Comparison of ENCODE assay signal across 18 cellular contexts in the genomic region with DNA sequence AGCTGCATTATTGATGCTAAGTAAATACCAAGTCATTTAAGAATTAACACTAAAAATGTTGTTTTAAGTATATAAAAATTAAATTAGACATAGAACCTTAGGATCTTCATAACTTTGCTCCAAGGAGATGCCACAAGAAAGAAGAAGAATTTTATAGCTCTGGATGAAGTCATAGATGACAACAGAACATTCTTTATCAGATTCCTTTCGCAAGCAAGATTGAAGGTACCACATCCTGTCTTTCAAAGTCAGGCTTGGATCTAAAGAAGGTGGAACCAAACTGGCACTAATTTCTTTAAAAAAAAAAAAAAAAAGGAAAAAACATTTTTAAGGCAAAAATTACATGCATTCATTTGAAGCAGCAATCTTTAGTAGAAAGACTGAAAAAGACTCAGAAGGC.
DNase-seq lines count a peak whose midpoint lies in the region; ATAC-seq, FAIRE-seq and TF ChIP-seq lines count a peak whose summit lies in the region.
"Had no signal": no experiment of that assay in that cellular context is flagged by ENCODE, and none has a peak within 500 bp of the region (broad histone marks: within the 10 kb centered on the region; RNA-seq: fewer than 3 reads in every experiment).

No MANE protein-coding gene starts in this region.

- H2AFZ ChIP-seq in PC-9, result no peak overlapping the region
- H2AFZ ChIP-seq in endothelial cell of umbilical vein (ENCODE audit: low read depth, low read length), result no peak overlapping the region

- no peak overlapping the region for H3K56ac ChIP-seq in mesendoderm (ENCODE audit: low read length)

- no peaks in the 10 kb centered on the region for H3K27me3 Mint-ChIP-seq in activated naive CD8-positive, alpha-beta T cell treated with anti-CD3 and anti-CD28 coated beads, Interleukin-2, amount 50 U/mL, for 24 hours
- H3K27me3 Mint-ChIP-seq: activated naive CD8-positive, alpha-beta T cell treated with anti-CD3 and anti-CD28 coated beads for 36 hours had no signal

- no peak overlapping the region for H2BK15ac ChIP-seq in mesendoderm (replicated peaks; ENCODE audit: low read depth)

- H2BK5ac ChIP-seq in mesendoderm (ENCODE audit: low read length), result no peak overlapping the region

- dilution Hi-C loops in endothelial cell of umbilical vein (cut with MboI; ENCODE audit: extremely low pct_ligation_motif_present, low sequenced_read_pairs), result no loop called here

- no peak overlapping the region for H3K23ac ChIP-seq in mesendoderm (ENCODE audit: low read length)

- H3F3A ChIP-seq in PC-9 (ENCODE audit: insufficient read depth, low read depth), result no peaks in the 10 kb centered on the region; the same call in 1 of the 2 replicates

- H3K18ac ChIP-seq in mesendoderm (ENCODE audit: low read length), result no peak overlapping the region

- H3K79me2 ChIP-seq in PC-9 (ENCODE audit: low read depth) (no peaks in the 10 kb centered on the region), endothelial cell of umbilical vein (ENCODE audit: control insufficient read depth, insufficient read depth, low read length) (no peaks in the 10 kb centered on the region), mesendoderm (ENCODE audit: control insufficient read depth, insufficient read depth, low read length) (no peaks in the 10 kb centered on the region)

- DNase-seq in EH (ENCODE audit: low read depth), result peak; percentile 73
- no peak for DNase-seq in PC-9
- no peak for DNase-seq in endothelial cell of umbilical vein (ENCODE audit: low read depth, low spot score)
- DNase-seq in mesendoderm, result peak; percentile 4
- no peak for DNase-seq in NCI-H187 treated with DMSO at 0.1 percent for 48 hours (lab: John Stamatoyannopoulos, UW)
- DNase-seq in activated naive CD8-positive, alpha-beta T cell treated with anti-CD3 and anti-CD28 coated beads, Interleukin-2, amount 50 U/mL, for 24 hours, result no peak
- DNase-seq: activated naive CD8-positive, alpha-beta T cell treated with anti-CD3 and anti-CD28 coated beads for 36 hours; activated T-cell treated with anti-CD3 and anti-CD28 coated beads, Interleukin-2, amount 50 U/mL, for 1 hour; central memory CD4-positive, alpha-beta T cell; DMS 273 treated with DMSO at 0.1 percent for 48 hours; effector CD8-positive, alpha-beta T cell; NCI-H2171; NCI-H774; ovary had no signal

- WGBS in mesendoderm (ENCODE audit: extremely low coverage, insufficient coverage, low lambda C conversion rate), result no CpG with 5 or more reads among the region's 1 CpG

- no peak overlapping the region for H2BK120ac ChIP-seq in mesendoderm (ENCODE audit: low read depth, low read length)

- no peak overlapping the region for H2AK5ac ChIP-seq in mesendoderm (ENCODE audit: low read length)

- no peaks in the 10 kb centered on the region for H3K27me3 ChIP-seq in PC-9 (ENCODE audit: insufficient read depth, low read depth)
- H3K27me3 ChIP-seq in endothelial cell of umbilical vein (ENCODE audit: control insufficient read depth in 2 of 2, insufficient read depth in 2 of 2, low read length in 2 of 2), result no peaks in the 10 kb centered on the region
- no peaks in the 10 kb centered on the region for H3K27me3 ChIP-seq in mesendoderm (ENCODE audit: insufficient read depth, low read length, poor library complexity)
- H3K27me3 ChIP-seq: BLaER1 treated with 17β-estradiol and CSF1 and Interleukin-3, amounts not matched to agents 10 nM and 100 nM; ovary had no signal

- no peaks in the 10 kb centered on the region for H3K9me3 Mint-ChIP-seq in activated naive CD8-positive, alpha-beta T cell treated with anti-CD3 and anti-CD28 coated beads, Interleukin-2, amount 50 U/mL, for 24 hours
- H3K9me3 Mint-ChIP-seq: activated naive CD8-positive, alpha-beta T cell treated with anti-CD3 and anti-CD28 coated beads for 36 hours had no signal

- H3K9ac ChIP-seq in endothelial cell of umbilical vein (replicated peaks; ENCODE audit: extremely low read depth, insufficient read depth, low read length) (peak overlapping the region; percentile 16), mesendoderm (ENCODE audit: low read length) (no peak overlapping the region)
- H3K9ac ChIP-seq: BLaER1 treated with 17β-estradiol and CSF1 and Interleukin-3, amounts not matched to agents 10 nM and 100 nM had no signal

- BruUV-seq in PC-9 (replicated peaks; lab: Mats Ljungman, UMichigan) (no TSS peak), endothelial cell of umbilical vein (replicated peaks; lab: Mats Ljungman, UMichigan) (no TSS peak)

- no peak overlapping the region for H3K4me3 Mint-ChIP-seq in activated naive CD8-positive, alpha-beta T cell treated with anti-CD3 and anti-CD28 coated beads, Interleukin-2, amount 50 U/mL, for 24 hours
- H3K4me3 Mint-ChIP-seq: activated naive CD8-positive, alpha-beta T cell treated with anti-CD3 and anti-CD28 coated beads for 36 hours had no signal

- H3K4me1 ChIP-seq in PC-9 (replicated peaks; ENCODE audit: insufficient read depth) (0 out of 2 replicates have a peak, but pooled peaks cover 3% of the 10 kb centered on the region), endothelial cell of umbilical vein (ENCODE audit: control insufficient read depth, extremely low read depth, insufficient read depth, low read length) (peaks cover 9% of the 10 kb centered on the region), mesendoderm (ENCODE audit: control insufficient read depth, low read depth, low read length) (no peaks in the 10 kb centered on the region)
- H3K4me1 ChIP-seq: BLaER1 treated with 17β-estradiol and CSF1 and Interleukin-3, amounts not matched to agents 10 nM and 100 nM had no signal

- no peaks in the 10 kb centered on the region for H3K36me3 ChIP-seq in PC-9 (ENCODE audit: low read depth)
- H3K36me3 ChIP-seq in endothelial cell of umbilical vein (ENCODE audit: control insufficient read depth in 2 of 2, extremely low read depth in 1 of 2, insufficient read depth in 2 of 2, low read length in 2 of 2), result peaks cover 0 to 10% of the 10 kb centered on the region in 2 experiments
- H3K36me3 ChIP-seq in mesendoderm (ENCODE audit: control insufficient read depth, insufficient read depth, low read length), result peaks cover 2% of the 10 kb centered on the region
- H3K36me3 ChIP-seq: ovary had no signal

- H3K9me3 ChIP-seq in PC-9 (ENCODE audit: insufficient read depth, low read depth) (no peaks in the 10 kb centered on the region), endothelial cell of umbilical vein (replicated peaks; ENCODE audit: control insufficient read depth, insufficient read depth, low read length) (no peaks in the 10 kb centered on the region)
- H3K9me3 ChIP-seq: BLaER1 treated with 17β-estradiol and CSF1 and Interleukin-3, amounts not matched to agents 10 nM and 100 nM; ovary had no signal

- H3K9me1 ChIP-seq in endothelial cell of umbilical vein (replicated peaks; ENCODE audit: control insufficient read depth, extremely low read depth, insufficient read depth, low read length), result no peaks in the 10 kb centered on the region

- H3K4me1 Mint-ChIP-seq in activated naive CD8-positive, alpha-beta T cell treated with anti-CD3 and anti-CD28 coated beads, Interleukin-2, amount 50 U/mL, for 24 hours, result no peaks in the 10 kb centered on the region
- H3K4me1 Mint-ChIP-seq: activated naive CD8-positive, alpha-beta T cell treated with anti-CD3 and anti-CD28 coated beads for 36 hours had no signal

- peak overlapping the region; percentile 45; the same call in 1 of the 2 replicates for H3K27ac ChIP-seq in PC-9
- H3K27ac ChIP-seq in endothelial cell of umbilical vein (ENCODE audit: insufficient read depth, low read depth, low read length), result no peak overlapping the region
- no peak overlapping the region for H3K27ac ChIP-seq in mesendoderm (ENCODE audit: low read depth, low read length)
- H3K27ac ChIP-seq: BLaER1 treated with 17β-estradiol and CSF1 and Interleukin-3, amounts not matched to agents 10 nM and 100 nM; ovary had no signal

- H3K9me2 ChIP-seq in PC-9 (ENCODE audit: insufficient read depth), result no peaks in the 10 kb centered on the region

- no peak overlapping the region for H4K5ac ChIP-seq in mesendoderm (ENCODE audit: low read length)

- peaks cover 48% of the 10 kb centered on the region for H3K36me3 Mint-ChIP-seq in activated naive CD8-positive, alpha-beta T cell treated with anti-CD3 and anti-CD28 coated beads, Interleukin-2, amount 50 U/mL, for 24 hours (ENCODE audit: low read depth)

- no peak for TF ChIP-seq POLR2A in endothelial cell of umbilical vein (IDR thresholded peaks at IDR 0.05; ENCODE audit: low read depth, low read length)

- H3K4ac ChIP-seq in mesendoderm (ENCODE audit: low read depth, low read length), result no peak overlapping the region

- no peaks in the 10 kb centered on the region for H3K79me1 ChIP-seq in mesendoderm (ENCODE audit: low read length)

- no peak overlapping the region for H4K8ac ChIP-seq in mesendoderm (ENCODE audit: low read depth, low read length)

- ATAC-seq in activated naive CD8-positive, alpha-beta T cell treated with anti-CD3 and anti-CD28 coated beads, Interleukin-2, amount 50 U/mL, for 24 hours, result no peak
- ATAC-seq in HG03354 (IDR thresholded peaks at IDR 0.05; ENCODE audit: poor library complexity, severe bottlenecking, unreplicated experiment) (no peak), GM19455 (IDR thresholded peaks at IDR 0.05; ENCODE audit: unreplicated experiment) (no peak)
- ATAC-seq: K562 had no signal

- H3K4me2 ChIP-seq in PC-9 (no peak overlapping the region), endothelial cell of umbilical vein (ENCODE audit: insufficient read depth, low read length) (no peak overlapping the region), mesendoderm (ENCODE audit: low read length) (no peak overlapping the region)
- H3K4me2 ChIP-seq: BLaER1 treated with 17β-estradiol and CSF1 and Interleukin-3, amounts not matched to agents 10 nM and 100 nM had no signal

- intact Hi-C loops in PC-9 (cut with micrococcal nuclease; ENCODE audit: unreplicated experiment) (no loop called here), endothelial cell of umbilical vein (cut with micrococcal nuclease) (no loop called here)

- H4K20me1 ChIP-seq in PC-9 (ENCODE audit: insufficient read depth), result no peaks in the 10 kb centered on the region
- no peaks in the 10 kb centered on the region for H4K20me1 ChIP-seq in endothelial cell of umbilical vein (replicated peaks; ENCODE audit: control insufficient read depth, extremely low read depth, insufficient read depth, low read length)
- H4K20me1 ChIP-seq: BLaER1 treated with 17β-estradiol and CSF1 and Interleukin-3, amounts not matched to agents 10 nM and 100 nM had no signal

- TF ChIP-seq CTCF in PC-9 (conservative IDR thresholded peaks at IDR 0.05), result no peak
- TF ChIP-seq CTCF in endothelial cell of umbilical vein (IDR thresholded peaks at IDR 0.05; ENCODE audit: extremely low read depth in 1 of 2, insufficient read depth in 1 of 2, low read depth in 1 of 2, low read length in 2 of 2), result no peak

- H3K27ac Mint-ChIP-seq in activated naive CD8-positive, alpha-beta T cell treated with anti-CD3 and anti-CD28 coated beads, Interleukin-2, amount 50 U/mL, for 24 hours, result no peak overlapping the region
- H3K27ac Mint-ChIP-seq: activated naive CD8-positive, alpha-beta T cell treated with anti-CD3 and anti-CD28 coated beads for 36 hours had no signal

- CTCF ChIA-PET in PC-9 (lab: Charles Lee) (interaction anchor here (0.7 kb wide), 1 partner anchor 1408 kb away, joined by 5 read pairs; no protein-coding TSS in a partner anchor), endothelial cell of umbilical vein (lab: Charles Lee) (interaction anchor here (0.5 kb wide), 1 partner anchor 628 kb away, joined by 3 read pairs; no protein-coding TSS in a partner anchor)

- H3K4me3 ChIP-seq in PC-9 (no peak overlapping the region), endothelial cell of umbilical vein (replicated peaks in 1 of 3; ENCODE audit: insufficient read depth in 1 of 3, low read depth in 1 of 3, low read length in 3 of 3) (no peak overlapping the region), mesendoderm (ENCODE audit: low read length) (no peak overlapping the region)
- H3K4me3 ChIP-seq: BLaER1 treated with 17β-estradiol and CSF1 and Interleukin-3, amounts not matched to agents 10 nM and 100 nM; K562; ovary had no signal

- FAIRE-seq in endothelial cell of umbilical vein (lab: Jason Lieb, UNC), result no peak

- POLR2A ChIA-PET in PC-9 (lab: Charles Lee; ENCODE audit: unreplicated experiment) (no interaction called here), endothelial cell of umbilical vein (lab: Charles Lee) (no interaction called here)

Comparison
In these comparisons a context has a peak if more than half of its experiments do, and no peak if none do; other contexts are left out.
1. DNase-seq: peak in EH (single experiment) and mesendoderm (single experiment); none in PC-9 (0 of 2), endothelial cell of umbilical vein (single experiment), NCI-H187 treated with DMSO at 0.1 percent for 48 hours (single experiment) and activated naive CD8-positive, alpha-beta T cell treated with anti-CD3 and anti-CD28 coated beads, Interleukin-2, amount 50 U/mL, for 24 hours (single experiment).